ENCODE assay signal across 30 cellular contexts in the genomic region with DNA sequence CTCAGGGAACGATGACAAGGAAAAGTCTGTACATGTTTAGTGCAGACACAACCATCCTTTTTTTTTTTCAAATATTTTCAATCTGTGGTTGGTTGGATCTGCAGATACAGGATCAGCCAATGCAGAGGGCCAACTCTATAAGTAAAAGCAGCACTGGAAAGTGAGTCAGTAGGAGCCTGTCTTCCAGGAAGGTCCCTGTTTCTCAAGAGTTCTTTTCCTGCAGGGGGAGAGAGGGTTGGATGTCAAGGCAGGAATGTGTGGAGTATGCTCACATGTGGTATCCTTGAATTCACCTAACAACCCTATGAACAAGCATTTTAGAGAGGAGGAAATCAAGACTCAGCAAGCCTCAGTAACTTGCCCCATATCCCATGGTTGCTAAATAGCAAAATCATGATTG.
"Had no signal": no experiment of that assay in that cellular context is flagged by ENCODE, and none has a peak within 500 bp of the region (broad histone marks: within the 10 kb centered on the region; RNA-seq: fewer than 3 reads in every experiment).

No MANE protein-coding gene starts in this region.

- H3K27ac Mint-ChIP-seq: activated CD4-positive, alpha-beta T cell treated with anti-CD3 and anti-CD28 coated beads for 36 hours; activated CD8-positive, alpha-beta memory T cell treated with anti-CD3 and anti-CD28 coated beads, Interleukin-2, amount 10 ng/mL, durations not matched to agents 7 days and 5 days; activated CD8-positive, alpha-beta T cell treated with anti-CD3 and anti-CD28 coated beads, Interleukin-2, amount 10 ng/mL, durations not matched to agents 7 days and 5 days; activated naive CD4-positive, alpha-beta T cell treated with anti-CD3 and anti-CD28 coated beads, Interleukin-2, amount 50 U/mL, for 72 hours; activated T-cell treated with anti-CD3 and anti-CD28 coated beads, Interleukin-2, amount 50 U/mL, for 72 hours; dendritic cell treated with granulocyte-macrophage colony-stimulating factor and Interleukin-4, amounts not matched to agents 40 ng/mL and 50 ng/mL, for 4 days; endodermal cell; nephron progenitor cell; stimulated activated naive B cell treated with anti-CD40 and anti-IgM and Interleukin-4, amounts not matched to agents 10 μg/mL and 1 μg/mL and 100 μg/mL, for 72 hours; T-helper 2 cell treated with Interferon-gamma antibody and Interleukin-4, amounts not matched to agents 5 μg/mL and 100 μg/mL, for 36 hours had no signal

- H3K9me3 ChIP-seq: esophagus muscularis mucosa, neutrophil, psoas muscle, right atrium auricular region, stomach, thyroid gland, upper lobe of left lung, vagina had no signal

- H2AFZ ChIP-seq: parathyroid adenoma had no signal

- H3K4me1 Mint-ChIP-seq: activated CD4-positive, alpha-beta T cell treated with anti-CD3 and anti-CD28 coated beads for 36 hours; activated CD8-positive, alpha-beta memory T cell treated with anti-CD3 and anti-CD28 coated beads, Interleukin-2, amount 10 ng/mL, durations not matched to agents 7 days and 5 days; stimulated activated naive B cell treated with anti-CD40 and anti-IgM and Interleukin-4, amounts not matched to agents 10 μg/mL and 1 μg/mL and 100 μg/mL, for 72 hours had no signal

- ATAC-seq: activated CD4-positive, alpha-beta T cell treated with anti-CD3 and anti-CD28 coated beads for 36 hours; activated CD8-positive, alpha-beta memory T cell treated with anti-CD3 and anti-CD28 coated beads, Interleukin-2, amount 10 ng/mL, durations not matched to agents 7 days and 5 days; activated CD8-positive, alpha-beta T cell treated with anti-CD3 and anti-CD28 coated beads, Interleukin-2, amount 10 ng/mL, durations not matched to agents 7 days and 5 days; activated naive CD4-positive, alpha-beta T cell treated with anti-CD3 and anti-CD28 coated beads, Interleukin-2, amount 50 U/mL, for 72 hours; activated T-cell treated with anti-CD3 and anti-CD28 coated beads, Interleukin-2, amount 50 U/mL, for 72 hours; left ventricle myocardium superior; psoas muscle; stimulated activated naive B cell treated with anti-CD40 and anti-IgM and Interleukin-4, amounts not matched to agents 10 μg/mL and 1 μg/mL and 100 μg/mL, for 72 hours had no signal

- H3K27me3 Mint-ChIP-seq: activated CD4-positive, alpha-beta T cell treated with anti-CD3 and anti-CD28 coated beads for 36 hours; activated CD8-positive, alpha-beta memory T cell treated with anti-CD3 and anti-CD28 coated beads, Interleukin-2, amount 10 ng/mL, durations not matched to agents 7 days and 5 days; brain; dendritic cell treated with granulocyte-macrophage colony-stimulating factor and Interleukin-4, amounts not matched to agents 40 ng/mL and 50 ng/mL, for 4 days; stimulated activated naive B cell treated with anti-CD40 and anti-IgM and Interleukin-4, amounts not matched to agents 10 μg/mL and 1 μg/mL and 100 μg/mL, for 72 hours had no signal

- H3K79me2 ChIP-seq: parathyroid adenoma had no signal

- H3K4me1 ChIP-seq: parathyroid adenoma, psoas muscle, right atrium auricular region, thyroid gland, upper lobe of left lung, vagina had no signal

- H3K36me3 Mint-ChIP-seq: activated CD8-positive, alpha-beta memory T cell treated with anti-CD3 and anti-CD28 coated beads, Interleukin-2, amount 10 ng/mL, durations not matched to agents 7 days and 5 days; activated naive CD4-positive, alpha-beta T cell treated with anti-CD3 and anti-CD28 coated beads, Interleukin-2, amount 50 U/mL, for 72 hours; brain; stimulated activated naive B cell treated with anti-CD40 and anti-IgM and Interleukin-4, amounts not matched to agents 10 μg/mL and 1 μg/mL and 100 μg/mL, for 72 hours had no signal

- FAIRE-seq: frontal cortex had no signal

- H3K4me3 Mint-ChIP-seq: activated CD4-positive, alpha-beta T cell treated with anti-CD3 and anti-CD28 coated beads for 36 hours; activated CD8-positive, alpha-beta memory T cell treated with anti-CD3 and anti-CD28 coated beads, Interleukin-2, amount 10 ng/mL, durations not matched to agents 7 days and 5 days; activated CD8-positive, alpha-beta T cell treated with anti-CD3 and anti-CD28 coated beads, Interleukin-2, amount 10 ng/mL, durations not matched to agents 7 days and 5 days; activated T-cell treated with anti-CD3 and anti-CD28 coated beads, Interleukin-2, amount 50 U/mL, for 72 hours; brain; dendritic cell treated with granulocyte-macrophage colony-stimulating factor and Interleukin-4, amounts not matched to agents 40 ng/mL and 50 ng/mL, for 4 days; endodermal cell; nephron progenitor cell; stimulated activated naive B cell treated with anti-CD40 and anti-IgM and Interleukin-4, amounts not matched to agents 10 μg/mL and 1 μg/mL and 100 μg/mL, for 72 hours; T-helper 2 cell treated with Interferon-gamma antibody and Interleukin-4, amounts not matched to agents 5 μg/mL and 100 μg/mL, for 36 hours had no signal

- H3K9ac ChIP-seq: parathyroid adenoma had no signal

- H3K9me3 Mint-ChIP-seq: dendritic cell treated with granulocyte-macrophage colony-stimulating factor and Interleukin-4, amounts not matched to agents 40 ng/mL and 50 ng/mL, for 4 days; endodermal cell; nephron progenitor cell; stimulated activated naive B cell treated with anti-CD40 and anti-IgM and Interleukin-4, amounts not matched to agents 10 μg/mL and 1 μg/mL and 100 μg/mL, for 72 hours had no signal

- H3K4me3 ChIP-seq: esophagus muscularis mucosa, psoas muscle, right atrium auricular region, stomach, thyroid gland, upper lobe of left lung, vagina had no signal

- H3K27me3 ChIP-seq: esophagus muscularis mucosa, neutrophil, right atrium auricular region, stomach, thyroid gland, upper lobe of left lung, vagina had no signal

- H3K27ac ChIP-seq: esophagus muscularis mucosa, neutrophil, parathyroid adenoma, psoas muscle, right atrium auricular region, stomach, thyroid gland, upper lobe of left lung, vagina had no signal

- DNase-seq: activated CD4-positive, alpha-beta T cell treated with anti-CD3 and anti-CD28 coated beads for 36 hours; activated CD4-positive, CD25-positive, alpha-beta regulatory T cell; activated CD8-positive, alpha-beta memory T cell treated with anti-CD3 and anti-CD28 coated beads, Interleukin-2, amount 10 ng/mL, durations not matched to agents 7 days and 5 days; activated CD8-positive, alpha-beta T cell treated with anti-CD3 and anti-CD28 coated beads, Interleukin-2, amount 10 ng/mL, durations not matched to agents 7 days and 5 days; activated naive CD4-positive, alpha-beta T cell; activated T-cell treated with anti-CD3 and anti-CD28 coated beads, Interleukin-2, amount 50 U/mL, for 72 hours; aorta; central memory CD4-positive, alpha-beta T cell; endodermal cell; islet precursor cell; left ventricle myocardium superior; nephron progenitor cell; psoas muscle; stimulated activated CD4-positive, alpha-beta T cell treated with anti-CD3 and anti-CD28 coated beads, Interleukin-15, amount 100 ng/mL, for 24 hours; stimulated activated CD4-positive, alpha-beta T cell treated with anti-CD3 and anti-CD28 coated beads, Interleukin-2, amount 100 ng/mL, for 24 hours; stimulated activated naive B cell treated with anti-CD40 and anti-IgM and Interleukin-4, amounts not matched to agents 10 μg/mL and 1 μg/mL and 100 μg/mL, for 72 hours; stomach; T-helper 1 cell; thyroid gland; upper lobe of left lung had no signal

- H3K36me3 ChIP-seq: esophagus muscularis mucosa, neutrophil, right atrium auricular region, stomach, thyroid gland, upper lobe of left lung, vagina had no signal
